8 cellular contexts compared by ENCODE assay signal in the genomic region with DNA sequence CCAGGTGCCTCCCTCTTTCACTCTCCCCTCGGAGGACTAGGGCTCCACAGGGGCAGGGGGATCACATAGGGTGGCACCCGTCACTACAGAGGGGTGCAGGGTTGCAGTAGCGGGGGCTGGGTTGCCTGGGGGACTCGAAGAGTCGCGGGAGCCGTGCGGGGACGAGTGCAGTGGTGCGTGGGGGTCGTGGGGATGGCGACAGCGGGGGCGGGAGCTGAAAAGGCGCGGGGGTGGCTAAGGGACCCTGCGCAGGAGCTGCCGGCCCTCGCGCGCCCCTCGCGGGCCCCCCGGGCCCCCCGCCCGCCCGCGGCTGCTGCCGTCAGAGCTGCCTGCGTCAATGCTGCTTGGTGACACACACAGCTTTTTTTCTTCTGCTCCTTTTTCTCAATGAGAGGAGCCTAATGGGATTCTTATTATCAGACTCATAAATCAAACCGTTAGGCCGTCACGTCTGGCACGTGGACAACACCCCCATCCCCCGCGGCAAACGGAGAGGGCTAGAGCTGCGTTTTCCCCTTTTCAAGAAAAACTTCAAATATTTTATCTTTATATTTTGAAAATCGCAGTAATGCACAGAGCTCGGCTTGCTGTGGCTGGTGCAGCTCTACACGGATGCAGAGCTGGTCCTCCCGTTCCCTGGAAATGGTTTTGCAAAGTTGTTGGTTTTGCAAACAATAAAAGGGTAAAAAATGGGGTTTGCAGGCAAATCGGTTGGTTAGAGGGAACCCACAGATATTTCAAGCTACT.
DNase-seq lines count a peak whose midpoint lies in the region; ATAC-seq and TF ChIP-seq lines count a peak whose summit lies in the region.

No MANE protein-coding gene starts in this region.

- intact Hi-C loops in posterior cingulate gyrus (cut with DNase I): loop anchor here (2.0 kb wide), 1 partner anchor 17 kb away; no protein-coding TSS in a partner anchor

- ATAC-seq in GM21619 (IDR thresholded peaks at IDR 0.05; ENCODE audit: unreplicated experiment): no peak

- no peak overlapping the region for H3K4me3 Mint-ChIP-seq in endothelial cell (ENCODE audit: unreplicated experiment)

- no peak for TF ChIP-seq CTCF in RWPE1 (conservative IDR thresholded peaks at IDR 0.05; ENCODE audit: low read depth)
- no peak for TF ChIP-seq CTCF in endothelial cell (IDR thresholded peaks at IDR 0.05; ENCODE audit: unreplicated experiment)

- peak; percentile 87 for DNase-seq in ELR (ENCODE audit: low read depth)
- DNase-seq in RWPE1 (ENCODE audit: low spot score): peak; percentile 26
- DNase-seq in glomerular visceral epithelial cell (ENCODE audit: extremely low spot score): peak; percentile 56
- DNase-seq in posterior cingulate gyrus: peak; percentile 52 to 95 (median 66)
- DNase-seq in endothelial cell (ENCODE audit: low spot score): no peak
- no peak for DNase-seq in stimulated activated naive CD4-positive, alpha-beta T cell (lab: John Stamatoyannopoulos, UW)
- DNase-seq in COR-L47 (lab: John Stamatoyannopoulos, UW): no peak

- POLR2A ChIA-PET in RWPE1 (lab: Yijun Ruan, JAX; ENCODE audit: low non-redundant PET): no interaction called here

- H3K27ac Mint-ChIP-seq in endothelial cell (ENCODE audit: unreplicated experiment): no peak overlapping the region

- CTCF ChIA-PET in RWPE1 (lab: Yijun Ruan, JAX): interaction anchor here (0.7 to 1.0 kb wide), 2 partner anchors 31 to 42 kb away, joined by 3 read pairs; no protein-coding TSS in a partner anchor

- peaks cover 32% of the 10 kb centered on the region for H3K27me3 Mint-ChIP-seq in endothelial cell (ENCODE audit: unreplicated experiment)

- H3K27ac ChIP-seq in RWPE1: no peak overlapping the region

- peaks cover 21% of the 10 kb centered on the region for H3K4me1 Mint-ChIP-seq in endothelial cell (ENCODE audit: unreplicated experiment)

- H3K9me3 Mint-ChIP-seq in endothelial cell (ENCODE audit: unreplicated experiment): no peaks in the 10 kb centered on the region

- peaks cover 4% of the 10 kb centered on the region for H3K36me3 Mint-ChIP-seq in endothelial cell (ENCODE audit: low read depth, unreplicated experiment)

Comparison
In these comparisons a context has a peak if more than half of its experiments do, and no peak if none do; other contexts are left out.
1. DNase-seq: peak in ELR (single experiment), RWPE1 (single experiment), glomerular visceral epithelial cell (single experiment) and posterior cingulate gyrus (10 of 10); none in endothelial cell (single experiment), stimulated activated naive CD4-positive, alpha-beta T cell (0 of 6) and COR-L47 (single experiment).